ENCODE assay signal across 8 cellular contexts in the genomic region with DNA sequence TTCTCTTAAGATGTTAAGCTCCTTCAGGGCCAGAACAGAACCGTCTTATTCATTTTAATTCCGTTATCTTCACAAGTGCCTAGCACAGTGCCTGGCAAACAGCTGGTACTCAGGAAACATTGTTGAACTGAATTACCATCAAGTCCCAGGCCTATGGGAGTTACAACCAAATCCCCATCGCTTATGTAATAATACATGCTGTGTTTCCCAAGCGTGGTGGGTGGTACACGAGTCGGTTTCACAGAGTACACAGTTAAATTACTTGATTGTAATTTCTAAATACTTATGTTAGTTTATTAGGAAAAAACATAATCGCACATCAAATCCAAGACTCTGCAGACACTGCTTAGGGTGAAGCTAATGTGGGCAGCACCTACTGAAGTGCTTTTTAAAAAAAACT. TPM values are rescaled to one million over a fixed set of nuclear protein-coding genes. Genes with fewer than 3 reads are reported as not detected.
A peak's percentile ranks its signal among the peaks of the same experiment; 100 is the strongest.
DNase-seq lines count a peak whose midpoint lies in the region; ATAC-seq and TF ChIP-seq lines count a peak whose summit lies in the region.

No MANE protein-coding gene starts in this region.

- H3K27me3 ChIP-seq in IMR-90 (ENCODE audit: control insufficient read depth, insufficient read depth, low read length): no peaks in the 10 kb centered on the region
- H3K27me3 ChIP-seq in ascending aorta: no peaks in the 10 kb centered on the region
- H3K27me3 ChIP-seq in testis: no peaks in the 10 kb centered on the region

- peak overlapping the region; percentile 74 to 84 for H4K8ac ChIP-seq in IMR-90 (ENCODE audit: low read depth in 2 of 2, low read length in 2 of 2)

- peak overlapping the region; percentile 89; the same call in 1 of the 2 replicates for H3K27ac ChIP-seq in IMR-90 (ENCODE audit: insufficient read depth, low read length)
- H3K27ac ChIP-seq in ascending aorta: peak overlapping the region; percentile 88 to 91
- H3K27ac ChIP-seq in testis: peak overlapping the region; percentile 89 to 91

- peak overlapping the region; percentile 47; the same call in 1 of the 2 replicates for H4K5ac ChIP-seq in IMR-90 (ENCODE audit: low read depth, low read length)

- TF ChIP-seq CTCF in IMR-90 (conservative IDR thresholded peaks at IDR 0.05; ENCODE audit: low read depth, low read length): no peak
- TF ChIP-seq CTCF in ascending aorta (IDR thresholded peaks at IDR 0.05): no peak
- TF ChIP-seq CTCF in testis (IDR thresholded peaks at IDR 0.05): no peak

- H4K20me1 ChIP-seq in IMR-90 (ENCODE audit: insufficient read depth, low read length): no peaks in the 10 kb centered on the region

- WGBS in IMR-90 (ENCODE audit: extremely low coverage in 2 of 2, insufficient read length in 1 of 2), 2 experiments: 20% methylated on average over 1 of the region's 7 CpGs; no CpG with 5 or more reads in 1 of the 2 experiments
- 9 to 12% methylated on average over 7 of the region's 7 CpGs for WGBS in testis, 2 donors

- peak overlapping the region; percentile 97 for H3K4me2 ChIP-seq in IMR-90 (ENCODE audit: low read depth, low read length)

- H2AK5ac ChIP-seq in IMR-90 (ENCODE audit: low read depth, low read length): peak overlapping the region; percentile 27; the same call in 1 of the 2 replicates

- TF ChIP-seq POLR2A in IMR-90 (IDR thresholded peaks at IDR 0.05; ENCODE audit: low read depth, low read length) (no peak), testis (IDR thresholded peaks at IDR 0.05) (no peak)

- no peaks in the 10 kb centered on the region; the same call in 1 of the 2 replicates for H3K4me1 ChIP-seq in IMR-90 (ENCODE audit: control insufficient read depth, insufficient read depth, low read length)
- H3K4me1 ChIP-seq in ascending aorta: peaks cover 5 to 12% of the 10 kb centered on the region in 2 donors
- H3K4me1 ChIP-seq in testis: peaks cover 13% of the 10 kb centered on the region

- H2BK15ac ChIP-seq in IMR-90 (ENCODE audit: low read depth, low read length): no peak overlapping the region

- H3K14ac ChIP-seq in IMR-90 (replicated peaks; ENCODE audit: low read depth, low read length): peak overlapping the region; percentile 53

- peak overlapping the region; percentile 67 for H3K56ac ChIP-seq in IMR-90 (ENCODE audit: extremely low read depth, insufficient read depth, low read length)

- H3K9me3 ChIP-seq in IMR-90 (ENCODE audit: control insufficient read depth, insufficient read depth, low read length) (no peaks in the 10 kb centered on the region), ascending aorta (no peaks in the 10 kb centered on the region), testis (no peaks in the 10 kb centered on the region)

- H3K18ac ChIP-seq in IMR-90 (ENCODE audit: low read depth, low read length): no peak overlapping the region

- no peak overlapping the region for H2AFZ ChIP-seq in IMR-90 (replicated peaks; ENCODE audit: low read length, poor library complexity)

- CTCF ChIA-PET in IMR-90 (lab: Yijun Ruan, JAX): interaction anchor here (0.6 kb wide), 1 partner anchor 19 kb away, joined by 3 read pairs; no protein-coding TSS in a partner anchor

- ATAC-seq in IMR-90 (ENCODE audit: low read depth): no peak
- no peak for ATAC-seq in HG03342 (IDR thresholded peaks at IDR 0.05; ENCODE audit: unreplicated experiment)

- in situ Hi-C loops in IMR-90 (cut with MboI; ENCODE audit: low sequenced_read_pairs): no loop called here

- intact Hi-C loops in IMR-90 (cut with micrococcal nuclease): loop anchor here (5.0 to 10.0 kb wide), 3 partner anchors 38 to 1110 kb away; partner anchors contain the start of gene RPS6KC1
- intact Hi-C loops in ascending aorta (cut with DNase I): loop anchor here (1.0 to 10.0 kb wide), 4 partner anchors 37 to 560 kb away; partner anchors contain the start of genes FLVCR1, NSL1, RPS6KC1 and TATDN3
- intact Hi-C loops in testis (cut with DNase I; ENCODE audit: low total_unique reads): no loop called here

- H3K9ac ChIP-seq in IMR-90 (ENCODE audit: low read depth, low read length): peak overlapping the region; percentile 96

- peak overlapping the region; percentile 74; the same call in 1 of the 2 replicates for H3K4ac ChIP-seq in IMR-90 (ENCODE audit: low read depth, low read length)

- no peak overlapping the region for H2BK120ac ChIP-seq in IMR-90 (ENCODE audit: low read depth, low read length)

- no peak for TF ChIP-seq RAD21 in IMR-90 (IDR thresholded peaks at IDR 0.05; ENCODE audit: low read length)

- peak overlapping the region; percentile 72 for H2BK5ac ChIP-seq in IMR-90 (ENCODE audit: low read depth, low read length, poor library complexity, severe bottlenecking)

- DNase-seq in COLO829 (ENCODE audit: low spot score) (peak; percentile 26), IMR-90 (peak; percentile 13), ascending aorta (ENCODE audit: low spot score in 2 of 2) (no peak), left kidney (ENCODE audit: low read depth, low spot score) (peak; percentile 33), testis (peak; percentile 26), DMS153 (lab: John Stamatoyannopoulos, UW) (no peak), DMS53 (lab: John Stamatoyannopoulos, UW) (no peak)

- dilution Hi-C loops in IMR-90 (cut with HindIII; ENCODE audit: low sequenced_read_pairs, unreplicated experiment): no loop called here

- POLR2A ChIA-PET in IMR-90 (lab: Charles Lee; ENCODE audit: unreplicated experiment): no interaction called here

- H3K36me3 ChIP-seq in IMR-90 (ENCODE audit: control insufficient read depth, insufficient read depth, low read length) (no peaks in the 10 kb centered on the region; the same call in 1 of the 2 replicates), ascending aorta (peaks cover 3 to 8% of the 10 kb centered on the region in 2 donors), testis (ENCODE audit: low read depth, missing control alignments) (no peaks in the 10 kb centered on the region)

- peak overlapping the region; percentile 56 for H3K4me3 ChIP-seq in IMR-90 (ENCODE audit: insufficient read depth, low read depth, low read length)
- H3K4me3 ChIP-seq in ascending aorta: peak overlapping the region; percentile 74 to 81
- H3K4me3 ChIP-seq in testis: peak overlapping the region; percentile 82 to 98

- BruUV-seq in IMR-90 (replicated peaks; lab: Mats Ljungman, UMichigan): TSS peak; percentile 28

- peak overlapping the region; percentile 74; the same call in 1 of the 2 replicates for H4K91ac ChIP-seq in IMR-90 (ENCODE audit: insufficient read depth, low read depth, low read length)

- peaks cover 11 to 23% of the 10 kb centered on the region in 2 experiments; a peak in 3 of 4 replicates for H3K79me1 ChIP-seq in IMR-90 (ENCODE audit: low read depth in 1 of 2, low read length in 2 of 2)

- H2AK9ac ChIP-seq in IMR-90 (replicated peaks; ENCODE audit: low read depth, low read length, poor library complexity): peak overlapping the region; percentile 35

- peak overlapping the region; percentile 89 for H3K23ac ChIP-seq in IMR-90 (ENCODE audit: low read depth, low read length)

- no peak overlapping the region for H2BK20ac ChIP-seq in IMR-90 (ENCODE audit: low read depth, low read length)

- no peaks in the 10 kb centered on the region for H3K9me1 ChIP-seq in IMR-90 (ENCODE audit: insufficient read depth, low read length)

TF ChIP-seq in IMR-90, 13 proteins besides CTCF, POLR2A, EP300 and RAD21:
- TF ChIP-seq FOS (IDR thresholded peaks at IDR 0.05; ENCODE audit: low read depth, low read length) (no peak), CHD1 (IDR thresholded peaks at IDR 0.05; ENCODE audit: low read depth, low read length) (no peak), CEBPB (IDR thresholded peaks at IDR 0.05; ENCODE audit: low read depth, low read length) (peak; percentile 38; the same call in 1 of the 2 replicates), RFX5 (IDR thresholded peaks at IDR 0.05; ENCODE audit: low read depth, low read length) (no peak), MAFK (IDR thresholded peaks at IDR 0.05; ENCODE audit: low read depth, low read length) (no peak)

RNA-seq across cellular contexts. Expression of gene ANGEL2, which starts 1.0 kb away (rescaled TPM):
- total RNA-seq in IMR-90 (2012; rRNA removed) (44.1 and 49.2 TPM in 2 replicates), ascending aorta (36.7 TPM), testis (10 to 100 TPM; 49.1 to 63.1 TPM)
- polyA plus RNA-seq in IMR-90 (2012; rRNA removed) (10.6 and 13.4 TPM in 2 replicates), testis (ENCODE audit: insufficient read depth, low read depth, low replicate concordance) (20.3 TPM)
- 5.2 and 5.8 TPM in 2 replicates for polyA plus RNA-seq in IMR-90 (2012; cell fraction: cytosol; rRNA removed)
- 7.3 and 32.8 TPM in 2 replicates for polyA plus RNA-seq in IMR-90 (2012; cell fraction: nucleus; rRNA removed; ENCODE audit: low replicate concordance)

RNA-seq across cellular contexts. Expression of gene RPS6KC1, which starts 36.4 kb away (rescaled TPM):
- total RNA-seq in IMR-90 (2012; rRNA removed): 23.7 and 25.8 TPM in 2 replicates
- polyA plus RNA-seq in IMR-90 (2012; rRNA removed): 6.0 and 7.9 TPM in 2 replicates
- 1.8 and 2.0 TPM in 2 replicates for polyA plus RNA-seq in IMR-90 (2012; cell fraction: cytosol; rRNA removed)
- 1.4 and 13.6 TPM in 2 replicates for polyA plus RNA-seq in IMR-90 (2012; cell fraction: nucleus; rRNA removed; ENCODE audit: low replicate concordance)
- 21.0 TPM for total RNA-seq in ascending aorta
- 10 to 100 TPM; 55.5 to 60.2 TPM for total RNA-seq in testis
- 32.2 TPM for polyA plus RNA-seq in testis (ENCODE audit: insufficient read depth, low read depth, low replicate concordance)

Comparison
In these comparisons a context has a peak if more than half of its experiments do, and no peak if none do; other contexts are left out.
1. DNase-seq: peak in COLO829 (single experiment), IMR-90 (single experiment), left kidney (single experiment) and testis (single experiment); none in ascending aorta (0 of 2), DMS153 (single experiment) and DMS53 (single experiment).
2. Peak in every context shown above with its lines, with median percentiles within 50 percentile points of each other: H3K27ac ChIP-seq and H3K4me3 ChIP-seq.